8 cellular contexts compared by ENCODE assay signal in the genomic region with DNA sequence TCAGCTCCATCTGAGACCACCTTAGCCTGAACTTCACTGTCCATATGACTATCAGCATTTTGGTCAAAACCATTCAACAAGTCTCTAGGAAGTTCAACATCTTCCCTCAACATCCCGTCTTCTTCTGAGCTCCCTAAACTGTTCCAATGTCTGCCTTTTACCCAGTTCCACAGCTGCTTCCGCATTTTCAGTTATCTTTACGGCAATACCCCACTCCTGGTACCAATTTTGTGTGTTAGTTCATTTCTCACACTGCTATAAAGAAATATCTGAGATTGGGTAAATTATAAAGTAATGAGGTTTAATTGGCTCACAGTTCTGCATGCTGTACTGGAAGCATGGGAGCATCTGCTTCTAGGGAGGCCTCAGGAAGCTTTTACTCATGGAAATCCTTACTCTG.
"Had no signal": no experiment of that assay in that cellular context is flagged by ENCODE, and none has a peak within 500 bp of the region (broad histone marks: within the 10 kb centered on the region; RNA-seq: fewer than 3 reads in every experiment).

No MANE protein-coding gene starts in this region.

- ATAC-seq: GM12878 had no signal

- DNase-seq: GDM1, GF-D8 had no signal

- H3K4me3 ChIP-seq: GM12878 had no signal

- FAIRE-seq: G401.6, GM12878, GM12891, GM12892, GM18507, GM19239 had no signal
